Comparison of ENCODE assay signal across 8 cellular contexts in genomic region chr14:23005861-23006534, GRCh38. TPM values are rescaled to one million over a fixed set of nuclear protein-coding genes. Genes with fewer than 3 reads are reported as not detected.
A peak's percentile ranks its signal among the peaks of the same experiment; 100 is the strongest.
DNase-seq lines count a peak whose midpoint lies in the region; ATAC-seq and TF ChIP-seq lines count a peak whose summit lies in the region.

No MANE protein-coding gene starts in this region.

- no peaks in the 10 kb centered on the region for H3K27me3 Mint-ChIP-seq in activated naive CD4-positive, alpha-beta T cell treated with anti-CD3 and anti-CD28 coated beads, Interleukin-2, amount 10 ng/mL, durations not matched to agents 7 days and 5 days
- no peaks in the 10 kb centered on the region for H3K27me3 Mint-ChIP-seq in activated naive CD8-positive, alpha-beta T cell

- CTCF ChIA-PET in activated naive CD4-positive, alpha-beta T cell treated with anti-CD3 and anti-CD28 coated beads, Interleukin-2, amount 10 ng/mL, durations not matched to agents 7 days and 5 days (lab: Charles Lee), result interaction anchor here (0.7 to 3.3 kb wide), 17 partner anchors 9 to 145 kb away, joined by 3 to 32 read pairs (median 5); partner anchors contain the start of genes AJUBA and CDH24

- TF ChIP-seq EP300 in upper lobe of left lung (IDR thresholded peaks at IDR 0.05), result no peak

- 38 to 40% methylated on average over 6 of the region's 6 CpGs for WGBS in upper lobe of left lung, 2 donors

- peaks cover 50% of the 10 kb centered on the region for H3K4me1 Mint-ChIP-seq in activated naive CD4-positive, alpha-beta T cell treated with anti-CD3 and anti-CD28 coated beads, Interleukin-2, amount 10 ng/mL, durations not matched to agents 7 days and 5 days
- peaks cover 47% of the 10 kb centered on the region for H3K4me1 Mint-ChIP-seq in activated naive CD8-positive, alpha-beta T cell (ENCODE audit: low read depth)

- H3K36me3 ChIP-seq in kidney epithelial cell (ENCODE audit: control insufficient read depth, insufficient read depth, low read length) (no peaks in the 10 kb centered on the region), upper lobe of left lung (no peaks in the 10 kb centered on the region)

- no peak for DNase-seq in activated naive CD4-positive, alpha-beta T cell treated with anti-CD3 and anti-CD28 coated beads, Interleukin-2, amount 10 ng/mL, durations not matched to agents 7 days and 5 days
- no peak for DNase-seq in activated naive CD4-positive, alpha-beta T cell treated with Interleukin-2 at 50 U/mL for 16 hours
- DNase-seq in kidney epithelial cell (ENCODE audit: low read depth) (no peak), upper lobe of left lung (no peak), globus pallidus (ENCODE audit: low spot score) (no peak)

- no peaks in the 10 kb centered on the region for H3K27me3 ChIP-seq in kidney epithelial cell (ENCODE audit: control insufficient read depth, insufficient read depth, low read length)
- no peaks in the 10 kb centered on the region for H3K27me3 ChIP-seq in upper lobe of left lung

- peak overlapping the region; percentile 98 for H3K27ac Mint-ChIP-seq in activated naive CD4-positive, alpha-beta T cell treated with anti-CD3 and anti-CD28 coated beads, Interleukin-2, amount 10 ng/mL, durations not matched to agents 7 days and 5 days
- peak overlapping the region; percentile 98 for H3K27ac Mint-ChIP-seq in activated naive CD8-positive, alpha-beta T cell

- H3K4me3 Mint-ChIP-seq in activated naive CD4-positive, alpha-beta T cell treated with anti-CD3 and anti-CD28 coated beads, Interleukin-2, amount 10 ng/mL, durations not matched to agents 7 days and 5 days, result peak overlapping the region; percentile 96
- peak overlapping the region; percentile 96 for H3K4me3 Mint-ChIP-seq in activated naive CD8-positive, alpha-beta T cell

- no peak for TF ChIP-seq CTCF in kidney epithelial cell (IDR thresholded peaks at IDR 0.05; ENCODE audit: insufficient read depth, low read length, poor library complexity, severe bottlenecking)
- TF ChIP-seq CTCF in upper lobe of left lung (IDR thresholded peaks at IDR 0.05), result no peak

- TF ChIP-seq POLR2A in upper lobe of left lung (IDR thresholded peaks at IDR 0.05), result no peak

- H3K4me3 ChIP-seq in kidney epithelial cell (ENCODE audit: low read depth, low read length) (peak overlapping the region; percentile 55), upper lobe of left lung (peak overlapping the region; percentile 52 to 72 (median 64))

- H3K4me1 ChIP-seq in upper lobe of left lung, result peaks cover 13 to 33% (median 16%) of the 10 kb centered on the region in 4 donors

- H3K9me3 Mint-ChIP-seq in activated naive CD4-positive, alpha-beta T cell treated with anti-CD3 and anti-CD28 coated beads, Interleukin-2, amount 10 ng/mL, durations not matched to agents 7 days and 5 days, result no peaks in the 10 kb centered on the region
- H3K9me3 Mint-ChIP-seq in activated naive CD8-positive, alpha-beta T cell (ENCODE audit: low read depth), result no peaks in the 10 kb centered on the region

- peak overlapping the region; percentile 88 to 96 (median 94) for H3K27ac ChIP-seq in upper lobe of left lung

- H3K9me3 ChIP-seq in upper lobe of left lung, result no peaks in the 10 kb centered on the region

- no peak for ATAC-seq in upper lobe of left lung (ENCODE audit: low FRiP score in 2 of 2)
- ATAC-seq in GM18511 (IDR thresholded peaks at IDR 0.05; ENCODE audit: unreplicated experiment), result no peak
- no peak for ATAC-seq in HG03139 (IDR thresholded peaks at IDR 0.05; ENCODE audit: unreplicated experiment)

- H3K36me3 Mint-ChIP-seq in activated naive CD4-positive, alpha-beta T cell treated with anti-CD3 and anti-CD28 coated beads, Interleukin-2, amount 10 ng/mL, durations not matched to agents 7 days and 5 days, result no peaks in the 10 kb centered on the region
- no peaks in the 10 kb centered on the region for H3K36me3 Mint-ChIP-seq in activated naive CD8-positive, alpha-beta T cell

RNA-seq across cellular contexts. Expression of gene C14orf93, which starts 3.9 kb away (rescaled TPM):
- total RNA-seq in kidney epithelial cell, result 8.4 and 9.7 TPM in 2 replicates
- total RNA-seq in upper lobe of left lung, result 10 to 100 TPM in 4 of 6 donors, 1 to 10 TPM in 2; 7.1 to 12.9 (median 11.4) TPM

RNA-seq across cellular contexts. Expression of gene AJUBA, which starts 23.6 kb away (rescaled TPM):
- total RNA-seq in kidney epithelial cell (87.2 and 90.8 TPM in 2 replicates), upper lobe of left lung (10 to 100 TPM; 34.4 to 50.3 (median 39.5) TPM)

RNA-seq across cellular contexts. Expression of gene PSMB5, which starts 28.7 kb away (rescaled TPM):
- 199 and 244 TPM in 2 replicates for total RNA-seq in kidney epithelial cell
- 100 to 1,000 TPM in 2 of 6 donors, 10 to 100 TPM in 4; 58.7 to 147 (median 86.1) TPM for total RNA-seq in upper lobe of left lung

RNA-seq across cellular contexts. Expression of gene PSMB11, which starts 36.0 kb away (rescaled TPM):
- not detected in 2 replicates for total RNA-seq in kidney epithelial cell
- not detected for total RNA-seq in upper lobe of left lung

RNA-seq across cellular contexts. Expression of gene HAUS4, which starts 49.1 kb away (rescaled TPM):
- total RNA-seq in kidney epithelial cell (31.7 and 36.5 TPM in 2 replicates), upper lobe of left lung (100 to 1,000 TPM in 2 of 6 donors, 10 to 100 TPM in 4; 44.3 to 137 (median 78.9) TPM)
